9 cellular contexts compared by ENCODE assay signal in the genomic region with DNA sequence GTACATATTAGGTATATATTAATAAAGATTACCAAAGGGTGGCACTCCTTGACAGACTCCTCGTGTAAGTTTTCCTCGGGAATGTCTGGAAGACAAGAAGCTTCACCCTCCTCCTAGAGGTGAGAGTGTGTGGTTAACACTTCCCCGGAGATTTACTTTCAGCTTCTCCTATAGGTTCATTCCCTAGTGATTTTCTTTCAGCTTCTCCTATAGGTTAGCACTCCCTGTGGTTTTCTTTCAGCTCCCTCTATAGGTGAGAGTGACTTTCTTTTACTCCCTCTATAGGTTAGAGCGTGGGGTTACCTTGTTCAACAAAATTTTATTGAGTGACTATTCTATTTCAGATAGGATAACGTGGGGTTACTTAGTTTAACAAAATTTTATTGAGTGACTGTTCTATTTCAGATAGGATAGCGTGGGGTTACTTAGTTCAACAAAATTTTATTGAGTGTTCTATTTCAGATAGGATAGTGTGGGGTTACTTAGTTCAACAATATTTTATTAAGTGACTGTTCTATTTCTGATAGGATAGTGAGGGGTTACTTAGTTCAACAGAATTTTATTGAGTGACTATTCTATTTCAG. TPM values are rescaled to one million over a fixed set of nuclear protein-coding genes. Genes with fewer than 3 reads are reported as not detected.
DNase-seq lines count a peak whose midpoint lies in the region; TF ChIP-seq lines count a peak whose summit lies in the region.
"Had no signal": no experiment of that assay in that cellular context is flagged by ENCODE, and none has a peak within 500 bp of the region (broad histone marks: within the 10 kb centered on the region; RNA-seq: fewer than 3 reads in every experiment).

No MANE protein-coding gene starts in this region.

- no peak overlapping the region for H3K4me3 Mint-ChIP-seq in chondrocyte (ENCODE audit: unreplicated experiment)
- H3K4me3 Mint-ChIP-seq: immature natural killer cell had no signal

- no peaks in the 10 kb centered on the region for H3K9me2 ChIP-seq in DOHH2 (replicated peaks; ENCODE audit: control insufficient read depth, low read length)

- no peaks in the 10 kb centered on the region for H3F3A ChIP-seq in DOHH2 (ENCODE audit: control insufficient read depth, insufficient read depth)

- peak; percentile 90 for DNase-seq in H7
- DNase-seq in NCI-H460 (ENCODE audit: extremely low read depth, low read depth), result peak; percentile 67
- DNase-seq in chondrocyte (ENCODE audit: low spot score), result no peak
- DNase-seq in WERI-Rb-1, result no peak
- DNase-seq in stimulated activated CD8-positive, alpha-beta memory T cell treated with anti-CD3 and anti-CD28 coated beads, Interleukin-4, amount 100 ng/mL, for 48 hours, result no peak
- no peak for DNase-seq in activated naive CD4-positive, alpha-beta T cell (lab: John Stamatoyannopoulos, UW)
- DNase-seq in activated CD4-positive, CD25-positive, alpha-beta regulatory T cell treated with anti-CD3 and anti-CD28 coated beads, Interleukin-2, amount 50 U/mL, for 72 hours, result no peak

- H3K27ac ChIP-seq in DOHH2 (ENCODE audit: low read depth, low read length) (no peak overlapping the region), WERI-Rb-1 (no peak overlapping the region)

- peaks cover 5% of the 10 kb centered on the region for H3K9me3 Mint-ChIP-seq in chondrocyte (ENCODE audit: low read depth)
- H3K9me3 Mint-ChIP-seq: immature natural killer cell had no signal

- H3K4me3 ChIP-seq in DOHH2 (ENCODE audit: low read length) (no peak overlapping the region), H7 (ENCODE audit: insufficient read depth, low read depth, low read length) (no peak overlapping the region), WERI-Rb-1 (ENCODE audit: low read depth, low read length) (no peak overlapping the region)

- no peaks in the 10 kb centered on the region for H3K27me3 Mint-ChIP-seq in chondrocyte (ENCODE audit: low read depth)

- H3K4me1 ChIP-seq in DOHH2 (ENCODE audit: control insufficient read depth, low read length), result no peaks in the 10 kb centered on the region

- no peaks in the 10 kb centered on the region for H3K36me3 Mint-ChIP-seq in chondrocyte (ENCODE audit: low read depth)
- H3K36me3 Mint-ChIP-seq: immature natural killer cell had no signal

- no peak overlapping the region for H3K27ac Mint-ChIP-seq in chondrocyte (ENCODE audit: unreplicated experiment)
- H3K27ac Mint-ChIP-seq: immature natural killer cell had no signal

- H3K9me3 ChIP-seq in DOHH2 (ENCODE audit: control insufficient read depth, insufficient read depth, low read length) (no peaks in the 10 kb centered on the region), WERI-Rb-1 (ENCODE audit: severe bottlenecking) (no peaks in the 10 kb centered on the region)

- peaks cover 1% of the 10 kb centered on the region; the same call in 1 of the 2 replicates for H3K36me3 ChIP-seq in DOHH2 (ENCODE audit: control insufficient read depth, low read length)
- H3K36me3 ChIP-seq in H7 (replicated peaks; ENCODE audit: control insufficient read depth, insufficient read depth, low read length), result peaks cover 1% of the 10 kb centered on the region; the same call in 1 of the 2 replicates
- no peaks in the 10 kb centered on the region for H3K36me3 ChIP-seq in WERI-Rb-1

- no peaks in the 10 kb centered on the region for H3K79me2 ChIP-seq in DOHH2 (ENCODE audit: control insufficient read depth, low read length)

- no peaks in the 10 kb centered on the region for H4K20me1 ChIP-seq in DOHH2 (ENCODE audit: control insufficient read depth, insufficient read depth, low read depth, low read length)

- H3K4me2 ChIP-seq in DOHH2 (ENCODE audit: low read length), result no peak overlapping the region

- TF ChIP-seq CTCF in DOHH2 (IDR thresholded peaks at IDR 0.05; ENCODE audit: low read depth, low read length, poor library complexity, severe bottlenecking), result peak; percentile 42
- peak; percentile 67 for TF ChIP-seq CTCF in chondrocyte (IDR thresholded peaks at IDR 0.05)
- TF ChIP-seq CTCF in WERI-Rb-1 (IDR thresholded peaks at IDR 0.05; ENCODE audit: low read depth, low read length), result no peak

- no peaks in the 10 kb centered on the region for H3K27me3 ChIP-seq in DOHH2 (ENCODE audit: control insufficient read depth, low read length)
- no peaks in the 10 kb centered on the region for H3K27me3 ChIP-seq in H7 (ENCODE audit: control insufficient read depth, insufficient read depth, low read length)
- no peaks in the 10 kb centered on the region for H3K27me3 ChIP-seq in WERI-Rb-1 (ENCODE audit: insufficient read depth, low read depth, severe bottlenecking)

- H3K4me1 Mint-ChIP-seq in chondrocyte (ENCODE audit: low read depth), result no peaks in the 10 kb centered on the region
- H3K4me1 Mint-ChIP-seq: immature natural killer cell had no signal

RNA-seq across cellular contexts. Expression of a gene that starts 32.7 kb away (rescaled TPM):
- total RNA-seq in H7 (2014; rRNA removed; shearing (Covaris generic)), result 29.6 and 37.7 TPM in 2 replicates
- total RNA-seq in NCI-H460 (2014; rRNA removed; shearing (Covaris generic)), result 10.1 and 10.2 TPM in 2 replicates
- polyA plus RNA-seq in NCI-H460 (2014; cell fraction: nucleus; rRNA removed), result 47.4 and 71.6 TPM in 2 replicates
- total RNA-seq in chondrocyte, result 7.2 to 12.2 TPM (median 7.8 TPM) in 3 replicates

Comparison
In these comparisons a context has a peak if more than half of its experiments do, and no peak if none do; other contexts are left out.
1. DNase-seq: peak in H7 (single experiment) and NCI-H460 (single experiment); none in chondrocyte (single experiment), WERI-Rb-1 (single experiment), stimulated activated CD8-positive, alpha-beta memory T cell treated with anti-CD3 and anti-CD28 coated beads, Interleukin-4, amount 100 ng/mL, for 48 hours (single experiment), activated naive CD4-positive, alpha-beta T cell (0 of 4) and activated CD4-positive, CD25-positive, alpha-beta regulatory T cell treated with anti-CD3 and anti-CD28 coated beads, Interleukin-2, amount 50 U/mL, for 72 hours (single experiment).